In genomic region chr21:45457161-45457831, GRCh38 we compare ENCODE assay signal across 1 cellular context.
TF ChIP-seq lines count a peak whose summit lies in the region.

No MANE protein-coding gene starts in this region.

TF ChIP-seq in H1, 55 proteins besides CTCF, POLR2A, EP300 and RAD21:
- TF ChIP-seq SP2 (IDR thresholded peaks at IDR 0.05; ENCODE audit: low read length): no peak
- TF ChIP-seq TAF7 (optimal IDR thresholded peaks at IDR 0.05; ENCODE audit: borderline replicate concordance, low read depth, low read length): no peak
- no peak for TF ChIP-seq HDAC2 (IDR thresholded peaks at IDR 0.05; ENCODE audit: borderline replicate concordance in 1 of 2, low read depth in 2 of 2, low read length in 2 of 2)
- TF ChIP-seq KDM1A (IDR thresholded peaks at IDR 0.05; ENCODE audit: borderline replicate concordance, low read length): no peak
- TF ChIP-seq SP1 (IDR thresholded peaks at IDR 0.05; ENCODE audit: low read depth, low read length): no peak
- no peak for TF ChIP-seq ASH2L (IDR thresholded peaks at IDR 0.05; ENCODE audit: low read length)
- no peak for TF ChIP-seq KDM4A (IDR thresholded peaks at IDR 0.05; ENCODE audit: low read depth, low read length, severe bottlenecking)
- TF ChIP-seq CHD7 (IDR thresholded peaks at IDR 0.05; ENCODE audit: insufficient replicate concordance, low read length): no peak
- no peak for TF ChIP-seq RXRA (IDR thresholded peaks at IDR 0.05; ENCODE audit: insufficient read depth, low read depth, low read length)
- TF ChIP-seq JUND (IDR thresholded peaks at IDR 0.05; ENCODE audit: low read length): no peak
- no peak for TF ChIP-seq E2F6 (IDR thresholded peaks at IDR 0.05)
- TF ChIP-seq POLR2AphosphoS5 (IDR thresholded peaks at IDR 0.05; ENCODE audit: low read depth, low read length): no peak
- TF ChIP-seq TCF12 (IDR thresholded peaks at IDR 0.05; ENCODE audit: low read depth, low read length): no peak
- no peak for TF ChIP-seq HDAC6 (IDR thresholded peaks at IDR 0.05; ENCODE audit: low read depth, low read length)
